20 cellular contexts compared by ENCODE assay signal in genomic region chr5:43300112-43300511, GRCh38.
"Had no signal": no experiment of that assay in that cellular context is flagged by ENCODE, and none has a peak within 500 bp of the region (broad histone marks: within the 10 kb centered on the region; RNA-seq: fewer than 3 reads in every experiment).

No MANE protein-coding gene starts in this region.

- H3K27ac ChIP-seq: foreskin keratinocyte, neural progenitor cell, ovary, right atrium auricular region, suprapubic skin, thyroid gland, upper lobe of left lung, uterus had no signal

- H3K4me1 ChIP-seq: uterus had no signal

- DNase-seq: dermis blood vessel endothelial cell; foreskin keratinocyte; kidney; left colon; left ventricle myocardium superior; mesenchymal stem cell; midbrain; nucleus accumbens; ovary; small intestine; stimulated activated CD4-positive, alpha-beta T cell treated with anti-CD3 and anti-CD28 coated beads, Interleukin-12 subunit alpha, Interleukin-12 subunit beta, amount 100 ng/mL, for 4 hours; stimulated activated naive CD4-positive, alpha-beta T cell treated with Interleukin-2 at 50 U/mL for 16 hours; thyroid gland; upper lobe of left lung; uterus had no signal

- H3K4me2 ChIP-seq: neural progenitor cell had no signal

- H3K27me3 Mint-ChIP-seq: natural killer cell treated with Interleukin-12 subunit alpha and Interleukin-12 subunit beta and Interleukin-15 and Interleukin-18, amount 100 ng/mL, for 72 hours had no signal

- H3K36me3 ChIP-seq: ovary, uterus had no signal

- H3K4me3 ChIP-seq: lung, neural progenitor cell, ovary, right atrium auricular region, suprapubic skin, thyroid gland, upper lobe of left lung, uterus had no signal

- H3K27ac Mint-ChIP-seq: neural progenitor cell had no signal

- H2AFZ ChIP-seq: neural progenitor cell had no signal

- H3K9me3 Mint-ChIP-seq: natural killer cell treated with Interleukin-12 subunit alpha and Interleukin-12 subunit beta and Interleukin-15 and Interleukin-18, amount 100 ng/mL, for 72 hours; neural progenitor cell had no signal

- ATAC-seq: foreskin keratinocyte; left colon; left ventricle myocardium superior; natural killer cell treated with Interleukin-12 subunit alpha and Interleukin-12 subunit beta and Interleukin-15 and Interleukin-18, amount 100 ng/mL, for 72 hours had no signal

- H3K9ac ChIP-seq: neural progenitor cell had no signal

- H3K4me3 Mint-ChIP-seq: natural killer cell treated with Interleukin-12 subunit alpha and Interleukin-12 subunit beta and Interleukin-15 and Interleukin-18, amount 100 ng/mL, for 72 hours; neural progenitor cell had no signal

- H3K27me3 ChIP-seq: foreskin keratinocyte, neural progenitor cell, ovary, right atrium auricular region, suprapubic skin, thyroid gland, upper lobe of left lung, uterus had no signal

- H3K9me3 ChIP-seq: ovary, right atrium auricular region, suprapubic skin, thyroid gland, upper lobe of left lung, uterus had no signal
